8 cellular contexts compared by ENCODE assay signal in the genomic region with DNA sequence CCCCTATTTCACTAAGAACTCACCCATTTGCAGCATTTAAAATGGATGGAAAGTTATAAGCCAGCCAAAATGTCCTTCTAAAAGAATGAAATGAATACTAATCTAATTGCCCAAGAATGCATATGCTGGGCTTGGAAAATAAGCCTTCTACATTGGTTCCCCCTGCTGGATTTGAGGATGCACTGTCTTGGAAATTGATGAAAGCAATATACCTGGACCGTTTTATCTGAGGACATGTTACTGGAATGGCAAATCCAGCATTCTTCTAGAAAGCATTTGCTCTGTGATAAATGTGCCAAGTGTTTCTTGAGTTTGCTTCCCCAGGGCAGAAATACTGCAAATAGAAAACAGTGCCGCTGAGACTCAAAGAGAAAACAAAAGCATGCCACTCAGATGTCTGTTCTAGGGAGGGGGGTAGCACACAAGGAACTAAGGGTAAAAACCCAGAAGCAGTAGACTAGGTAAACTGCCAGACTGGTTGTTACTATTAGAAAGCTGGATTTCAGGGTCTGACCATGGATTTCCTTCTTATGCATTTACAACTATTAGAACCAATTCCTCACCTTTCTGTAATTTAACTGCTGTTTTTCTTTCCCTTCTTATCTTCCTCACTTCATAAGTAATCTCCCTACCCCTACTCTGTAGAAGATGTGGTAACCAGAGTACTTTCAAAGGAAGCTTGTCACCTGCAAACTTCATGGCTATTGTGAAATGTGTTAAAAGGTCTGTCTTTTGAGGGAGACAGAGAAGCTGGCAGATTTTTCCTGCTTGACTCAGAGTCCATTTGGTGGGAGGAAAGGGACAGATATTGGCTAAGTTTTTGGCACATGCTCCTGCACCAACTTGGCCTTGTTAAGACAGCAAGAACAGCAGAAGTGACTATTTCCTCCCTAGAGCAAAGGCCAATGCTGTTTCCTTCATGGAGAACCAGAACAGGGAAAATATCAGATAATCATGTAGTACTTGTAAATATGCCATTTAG.
DNase-seq lines count a peak whose midpoint lies in the region; ATAC-seq lines count a peak whose summit lies in the region.

No MANE protein-coding gene starts in this region.

- ATAC-seq in HG02763 (IDR thresholded peaks at IDR 0.05; ENCODE audit: unreplicated experiment) = no peak
- no peak for ATAC-seq in GM21360 (IDR thresholded peaks at IDR 0.05; ENCODE audit: unreplicated experiment)

- peak; percentile 51 for DNase-seq in SIG-M5 treated with dmso at 0.1 percent for 504 hours (lab: John Stamatoyannopoulos, UW; ENCODE audit: unreplicated experiment)
- DNase-seq in SIG-M5 (lab: John Stamatoyannopoulos, UW) = no peak
- peak; percentile 68 for DNase-seq in NCI-H82 treated with DMSO at 0.1 percent for 48 hours (lab: John Stamatoyannopoulos, UW; ENCODE audit: unreplicated experiment)
- DNase-seq in epidermal melanocyte (ENCODE audit: insufficient read length, low spot score) = peak; percentile 49
- DNase-seq in pons (ENCODE audit: low spot score) = peak; percentile 58
- no peak for DNase-seq in OCI-M2 (lab: John Stamatoyannopoulos, UW; ENCODE audit: unreplicated experiment)

Comparison
In these comparisons a context has a peak if more than half of its experiments do, and no peak if none do; other contexts are left out.
1. DNase-seq: peak in SIG-M5 treated with dmso at 0.1 percent for 504 hours (single experiment), NCI-H82 treated with DMSO at 0.1 percent for 48 hours (single experiment), epidermal melanocyte (single experiment) and pons (single experiment); none in SIG-M5 (single experiment) and OCI-M2 (single experiment).